ENCODE assay signal across 12 cellular contexts in genomic region chr9:13665418-13666066, GRCh38.
DNase-seq lines count a peak whose midpoint lies in the region; TF ChIP-seq lines count a peak whose summit lies in the region.
"Had no signal": no experiment of that assay in that cellular context is flagged by ENCODE, and none has a peak within 500 bp of the region (broad histone marks: within the 10 kb centered on the region; RNA-seq: fewer than 3 reads in every experiment).

No MANE protein-coding gene starts in this region.

- no peak overlapping the region for H3K4me3 Mint-ChIP-seq in activated naive CD8-positive, alpha-beta T cell treated with anti-CD3 and anti-CD28 coated beads for 36 hours
- H3K4me3 Mint-ChIP-seq: activated naive CD4-positive, alpha-beta T cell treated with anti-CD3 and anti-CD28 coated beads, Interleukin-2, amount 10 ng/mL, durations not matched to agents 7 days and 5 days had no signal

- no peaks in the 10 kb centered on the region for H3K4me1 Mint-ChIP-seq in activated naive CD8-positive, alpha-beta T cell treated with anti-CD3 and anti-CD28 coated beads for 36 hours
- H3K4me1 Mint-ChIP-seq: activated naive CD4-positive, alpha-beta T cell treated with anti-CD3 and anti-CD28 coated beads, Interleukin-2, amount 10 ng/mL, durations not matched to agents 7 days and 5 days had no signal

- no peaks in the 10 kb centered on the region for H3K27me3 Mint-ChIP-seq in activated naive CD8-positive, alpha-beta T cell treated with anti-CD3 and anti-CD28 coated beads for 36 hours
- H3K27me3 Mint-ChIP-seq: activated naive CD4-positive, alpha-beta T cell treated with anti-CD3 and anti-CD28 coated beads, Interleukin-2, amount 10 ng/mL, durations not matched to agents 7 days and 5 days had no signal

- H3K27ac Mint-ChIP-seq in activated naive CD8-positive, alpha-beta T cell treated with anti-CD3 and anti-CD28 coated beads for 36 hours, result no peak overlapping the region
- H3K27ac Mint-ChIP-seq: activated naive CD4-positive, alpha-beta T cell treated with anti-CD3 and anti-CD28 coated beads, Interleukin-2, amount 10 ng/mL, durations not matched to agents 7 days and 5 days had no signal

- peak overlapping the region; percentile 27 for H3K4me3 ChIP-seq in fibroblast of villous mesenchyme (ENCODE audit: low read depth, low read length)
- H3K4me3 ChIP-seq: psoas muscle had no signal

- DNase-seq in AG08396 (ENCODE audit: low spot score) (peak; percentile 28), HCEC 1CT (peak; percentile 12), RPMI8226 (peak; percentile 57), fibroblast of villous mesenchyme (ENCODE audit: low read depth) (peak; percentile 70), NCI-H2171 (lab: John Stamatoyannopoulos, UW) (no peak), SIG-M5 treated with dmso at 0.1 percent for 504 hours (lab: John Stamatoyannopoulos, UW; ENCODE audit: unreplicated experiment) (no peak)
- no peak for DNase-seq in activated naive CD4-positive, alpha-beta T cell treated with anti-CD3 and anti-CD28 coated beads, Interleukin-2, amount 50 U/mL, for 16 hours
- no peak for DNase-seq in activated naive CD8-positive, alpha-beta T cell treated with anti-CD3 and anti-CD28 coated beads for 36 hours
- DNase-seq: activated CD4-positive, alpha-beta T cell treated with anti-CD3 and anti-CD28 coated beads for 48 hours; activated naive CD4-positive, alpha-beta T cell treated with anti-CD3 and anti-CD28 coated beads, Interleukin-2, amount 10 ng/mL, durations not matched to agents 7 days and 5 days; NCI-H1417 treated with DMSO at 0.1 percent for 48 hours; psoas muscle had no signal

- TF ChIP-seq CTCF in fibroblast of villous mesenchyme (IDR thresholded peaks at IDR 0.05; ENCODE audit: insufficient read depth, low read depth, low read length), result no peak

- peaks cover 2% of the 10 kb centered on the region for H3K36me3 Mint-ChIP-seq in activated naive CD8-positive, alpha-beta T cell treated with anti-CD3 and anti-CD28 coated beads for 36 hours
- H3K36me3 Mint-ChIP-seq: activated naive CD4-positive, alpha-beta T cell treated with anti-CD3 and anti-CD28 coated beads, Interleukin-2, amount 10 ng/mL, durations not matched to agents 7 days and 5 days had no signal

- peaks cover 18% of the 10 kb centered on the region for H3K9me3 Mint-ChIP-seq in activated naive CD8-positive, alpha-beta T cell treated with anti-CD3 and anti-CD28 coated beads for 36 hours

Comparison
In these comparisons a context has a peak if more than half of its experiments do, and no peak if none do; other contexts are left out.
1. DNase-seq: peak in AG08396 (single experiment), HCEC 1CT (single experiment), RPMI8226 (single experiment) and fibroblast of villous mesenchyme (single experiment); none in NCI-H2171 (single experiment), activated naive CD4-positive, alpha-beta T cell treated with anti-CD3 and anti-CD28 coated beads, Interleukin-2, amount 50 U/mL, for 16 hours (single experiment), SIG-M5 treated with dmso at 0.1 percent for 504 hours (single experiment) and activated naive CD8-positive, alpha-beta T cell treated with anti-CD3 and anti-CD28 coated beads for 36 hours (single experiment).